ENCODE assay signal across 30 cellular contexts in genomic region chr13:21212138-21212775, GRCh38. TPM values are rescaled to one million over a fixed set of nuclear protein-coding genes. Genes with fewer than 3 reads are reported as not detected.
"Had no signal": no experiment of that assay in that cellular context is flagged by ENCODE, and none has a peak within 500 bp of the region (broad histone marks: within the 10 kb centered on the region; RNA-seq: fewer than 3 reads in every experiment).

No MANE protein-coding gene starts in this region.

- H3K79me2 ChIP-seq: parathyroid adenoma had no signal

- FAIRE-seq: small intestine, urothelium cell line had no signal

- H3K27me3 Mint-ChIP-seq: progenitor cell of endocrine pancreas had no signal

- H3K9me3 ChIP-seq: neutrophil, ovary, psoas muscle, right lobe of liver, sigmoid colon, thoracic aorta, thyroid gland, vagina had no signal

- H3K4me1 Mint-ChIP-seq: neural crest cell; stimulated activated effector memory CD8-positive, alpha-beta T cell treated with anti-CD3 and anti-CD28 coated beads, Interleukin-12 subunit alpha, Interleukin-12 subunit beta, amount 100 ng/mL, for 72 hours had no signal

- H3K4me3 ChIP-seq: ovary, psoas muscle, right lobe of liver, sigmoid colon, stomach, thoracic aorta, thyroid gland, tibial nerve, upper lobe of left lung, vagina had no signal

- H3K27ac Mint-ChIP-seq: natural killer cell treated with Interleukin-12 subunit alpha and Interleukin-12 subunit beta and Interleukin-15 and Interleukin-18, amount 100 ng/mL, for 72 hours; nephron progenitor cell; progenitor cell of endocrine pancreas; stimulated activated effector memory CD8-positive, alpha-beta T cell treated with anti-CD3 and anti-CD28 coated beads, Interleukin-12 subunit alpha, Interleukin-12 subunit beta, amount 100 ng/mL, for 72 hours; stimulated activated naive B cell treated with anti-CD40 and anti-IgM and Interleukin-4, amounts not matched to agents 10 μg/mL and 1 μg/mL and 100 μg/mL, for 72 hours; stimulated activated naive CD8-positive, alpha-beta T cell treated with anti-CD3 and anti-CD28 coated beads, Interleukin-15, Interleukin-2, amounts not matched to agents 100 ng/mL and 50 ng/mL, for 24 hours had no signal

- H3K9ac ChIP-seq: parathyroid adenoma had no signal

- H3K27ac ChIP-seq: neutrophil, ovary, parathyroid adenoma, psoas muscle, right lobe of liver, sigmoid colon, stomach, thoracic aorta, thyroid gland, tibial nerve, upper lobe of left lung, vagina had no signal

- H3K4me1 ChIP-seq: parathyroid adenoma, psoas muscle, right lobe of liver, thyroid gland, tibial nerve, upper lobe of left lung, vagina had no signal

- DNase-seq: nephron progenitor cell; nucleus accumbens; ovary; posterior cingulate gyrus; psoas muscle; right cardiac atrium; right lobe of liver; sigmoid colon; small intestine; stimulated activated CD4-positive, alpha-beta T cell treated with anti-CD3 and anti-CD28 coated beads, Interleukin-15, amount 100 ng/mL, for 24 hours; stimulated activated CD4-positive, alpha-beta T cell treated with anti-CD3 and anti-CD28 coated beads, Interleukin-2, amount 100 ng/mL, for 24 hours; stimulated activated CD4-positive, alpha-beta T cell treated with anti-CD3 and anti-CD28 coated beads, Interleukin-2, amount 100 ng/mL, for 48 hours; stimulated activated CD4-positive, alpha-beta T cell treated with anti-CD3 and anti-CD28 coated beads, Interleukin-4, amount 100 ng/mL, for 24 hours; stimulated activated naive B cell treated with anti-CD40 and anti-IgM and Interleukin-4, amounts not matched to agents 10 μg/mL and 1 μg/mL and 100 μg/mL, for 72 hours; stimulated activated naive CD4-positive, alpha-beta T cell treated with Interleukin-2 at 50 U/mL for 16 hours; stomach; thyroid gland; trophoblast cell; upper lobe of left lung had no signal

- H3K4me3 Mint-ChIP-seq: natural killer cell treated with Interleukin-12 subunit alpha and Interleukin-12 subunit beta and Interleukin-15 and Interleukin-18, amount 100 ng/mL, for 72 hours; nephron progenitor cell; neural crest cell; stimulated activated effector memory CD8-positive, alpha-beta T cell treated with anti-CD3 and anti-CD28 coated beads, Interleukin-12 subunit alpha, Interleukin-12 subunit beta, amount 100 ng/mL, for 72 hours; stimulated activated naive B cell treated with anti-CD40 and anti-IgM and Interleukin-4, amounts not matched to agents 10 μg/mL and 1 μg/mL and 100 μg/mL, for 72 hours; stimulated activated naive CD8-positive, alpha-beta T cell treated with anti-CD3 and anti-CD28 coated beads, Interleukin-15, Interleukin-2, amounts not matched to agents 100 ng/mL and 50 ng/mL, for 24 hours had no signal

- H3K27me3 ChIP-seq: neutrophil, ovary, right lobe of liver, sigmoid colon, thyroid gland, tibial nerve, upper lobe of left lung, vagina had no signal

- H3K9me3 Mint-ChIP-seq: natural killer cell treated with Interleukin-12 subunit alpha and Interleukin-12 subunit beta and Interleukin-15 and Interleukin-18, amount 100 ng/mL, for 72 hours had no signal

- H3K36me3 Mint-ChIP-seq: stimulated activated effector memory CD8-positive, alpha-beta T cell treated with anti-CD3 and anti-CD28 coated beads, Interleukin-12 subunit alpha, Interleukin-12 subunit beta, amount 100 ng/mL, for 72 hours had no signal

- H3K36me3 ChIP-seq: neutrophil, ovary, right lobe of liver, sigmoid colon, stomach, thoracic aorta, thyroid gland, tibial nerve, upper lobe of left lung, vagina had no signal

- ATAC-seq: natural killer cell treated with Interleukin-12 subunit alpha and Interleukin-12 subunit beta and Interleukin-15 and Interleukin-18, amount 100 ng/mL, for 72 hours; psoas muscle; right cardiac atrium; right lobe of liver; stimulated activated effector memory CD8-positive, alpha-beta T cell treated with anti-CD3 and anti-CD28 coated beads, Interleukin-12 subunit alpha, Interleukin-12 subunit beta, amount 100 ng/mL, for 72 hours; stimulated activated naive B cell treated with anti-CD40 and anti-IgM and Interleukin-4, amounts not matched to agents 10 μg/mL and 1 μg/mL and 100 μg/mL, for 72 hours had no signal

- H2AFZ ChIP-seq: parathyroid adenoma had no signal

RNA-seq across cellular contexts. Expression of gene SKA3, which starts 35.9 kb away (rescaled TPM):
- total RNA-seq: thoracic aorta had no signal
